Comparison of ENCODE assay signal across 1 cellular context in genomic region chr19:17075035-17075859, GRCh38.
A peak's percentile ranks its signal among the peaks of the same experiment; 100 is the strongest.
TF ChIP-seq lines count a peak whose summit lies in the region.

Gene HAUS8 (minus strand): TSS chr19:17075452. CDS start chr19:17075422, 30 bp downstream.
Gene MYO9B (plus strand): TSS chr19:17075777. CDS start chr19:17101718, 25,941 bp downstream.

TF ChIP-seq in H1, 55 proteins besides CTCF, POLR2A, EP300 and RAD21:
- TF ChIP-seq SP2 (IDR thresholded peaks at IDR 0.05; ENCODE audit: low read length) = no peak
- peak; percentile 98 for TF ChIP-seq JUND (IDR thresholded peaks at IDR 0.05; ENCODE audit: low read length)
- TF ChIP-seq CBX5 (IDR thresholded peaks at IDR 0.05; ENCODE audit: low read depth, low read length) = no peak
- TF ChIP-seq GABPA (IDR thresholded peaks at IDR 0.05; ENCODE audit: borderline replicate concordance, insufficient read depth, low read length) = no peak
- no peak for TF ChIP-seq SIRT6 (IDR thresholded peaks at IDR 0.05; ENCODE audit: low read length)
- peak; percentile 33 for TF ChIP-seq SAP30 (IDR thresholded peaks at IDR 0.05; ENCODE audit: insufficient read depth, insufficient replicate concordance, low read length)
- 0 out of 2 replicates have a peak, but pooled peaks have one; percentile 21 for TF ChIP-seq ATF2 (IDR thresholded peaks at IDR 0.05; ENCODE audit: low read length)
- no peak for TF ChIP-seq TCF12 (IDR thresholded peaks at IDR 0.05; ENCODE audit: low read depth, low read length)
- TF ChIP-seq ASH2L (IDR thresholded peaks at IDR 0.05; ENCODE audit: low read length) = peak; percentile 42
- TF ChIP-seq CREB1 (IDR thresholded peaks at IDR 0.05) = peak; percentile 88
- TF ChIP-seq SP4 (IDR thresholded peaks at IDR 0.05; ENCODE audit: low read length) = peak; percentile 72; the same call in 1 of the 2 replicates
- no peak for TF ChIP-seq EZH2 (IDR thresholded peaks at IDR 0.05; ENCODE audit: low read depth, low read length, severe bottlenecking)
- TF ChIP-seq CHD1 (IDR thresholded peaks at IDR 0.05; ENCODE audit: low read depth, low read length) = peak; percentile 98
- TF ChIP-seq E2F6 (IDR thresholded peaks at IDR 0.05) = peak; percentile 92
- TF ChIP-seq GTF2F1 (IDR thresholded peaks at IDR 0.05; ENCODE audit: borderline replicate concordance, low read depth, low read length) = 0 out of 2 replicates have a peak, but pooled peaks have one; percentile 23
- TF ChIP-seq TEAD4 (IDR thresholded peaks at IDR 0.05; ENCODE audit: low read depth, low read length) = no peak
- no peak for TF ChIP-seq CEBPB (IDR thresholded peaks at IDR 0.05; ENCODE audit: low read depth, low read length)
- TF ChIP-seq BRCA1 (IDR thresholded peaks at IDR 0.05; ENCODE audit: low read depth, low read length) = no peak
- no peak for TF ChIP-seq RNF2 (IDR thresholded peaks at IDR 0.05; ENCODE audit: borderline replicate concordance, low read depth, low read length, missing control alignments, poor library complexity, severe bottlenecking)
- no peak; the same call in 1 of the 2 replicates for TF ChIP-seq RBBP5 (IDR thresholded peaks at IDR 0.05; ENCODE audit: borderline replicate concordance, low read depth, low read length)
- peak; percentile 93 for TF ChIP-seq YY1 (IDR thresholded peaks at IDR 0.05; ENCODE audit: low read depth, low read length)
- no peak for TF ChIP-seq CBX8 (IDR thresholded peaks at IDR 0.05; ENCODE audit: borderline replicate concordance, low read depth, low read length)
- no peak for TF ChIP-seq USF2 (IDR thresholded peaks at IDR 0.05; ENCODE audit: low read length)
- no peak for TF ChIP-seq RXRA (IDR thresholded peaks at IDR 0.05; ENCODE audit: insufficient read depth, low read depth, low read length)
- TF ChIP-seq SIN3A (conservative IDR thresholded peaks at IDR 0.05 in 1 of 2, IDR thresholded peaks at IDR 0.05 in 1 of 2; ENCODE audit: low read depth in 1 of 2, low read length in 2 of 2) = no peak; a peak in 2 of 4 replicates
- TF ChIP-seq TAF7 (optimal IDR thresholded peaks at IDR 0.05; ENCODE audit: borderline replicate concordance, low read depth, low read length) = peak; percentile 96
- peak; percentile 58 for TF ChIP-seq EGR1 (IDR thresholded peaks at IDR 0.05; ENCODE audit: borderline replicate concordance, low read depth, low read length)
- TF ChIP-seq NRF1 (IDR thresholded peaks at IDR 0.05; ENCODE audit: low read depth, low read length) = peak; percentile 91
- no peak for TF ChIP-seq SRF (IDR thresholded peaks at IDR 0.05; ENCODE audit: low read depth, low read length)
- peak; percentile 66 for TF ChIP-seq MAX (IDR thresholded peaks at IDR 0.05)
- peak; percentile 99 for TF ChIP-seq TAF1 (IDR thresholded peaks at IDR 0.05; ENCODE audit: low read depth, low read length)
- no peak for TF ChIP-seq FOSL1 (IDR thresholded peaks at IDR 0.05; ENCODE audit: insufficient read depth, low read depth, low read length)
- no peak; a peak in 1 of 4 replicates for TF ChIP-seq HDAC2 (IDR thresholded peaks at IDR 0.05; ENCODE audit: borderline replicate concordance in 1 of 2, low read depth in 2 of 2, low read length in 2 of 2)
- no peak for TF ChIP-seq JUN (IDR thresholded peaks at IDR 0.05; ENCODE audit: low read depth, low read length)
- TF ChIP-seq HDAC6 (IDR thresholded peaks at IDR 0.05; ENCODE audit: low read depth, low read length) = no peak
- no peak for TF ChIP-seq RFX5 (IDR thresholded peaks at IDR 0.05; ENCODE audit: borderline replicate concordance, low read depth, low read length)
- TF ChIP-seq NANOG (IDR thresholded peaks at IDR 0.05; ENCODE audit: insufficient read depth, low read depth, low read length, poor library complexity, severe bottlenecking) = no peak
- TF ChIP-seq KDM1A (IDR thresholded peaks at IDR 0.05; ENCODE audit: borderline replicate concordance, low read length) = no peak
- TF ChIP-seq BCL11A (IDR thresholded peaks at IDR 0.05; ENCODE audit: low read depth in 2 of 2, low read length in 2 of 2) = no peak
- peak; percentile 45; the same call in 1 of the 2 replicates for TF ChIP-seq SIX5 (IDR thresholded peaks at IDR 0.05; ENCODE audit: low read depth, low read length)
- TF ChIP-seq CHD2 (IDR thresholded peaks at IDR 0.05; ENCODE audit: low read length) = no peak
- no peak for TF ChIP-seq ATF3 (IDR thresholded peaks at IDR 0.05; ENCODE audit: insufficient read depth, low read depth, low read length)
- TF ChIP-seq TBP (IDR thresholded peaks at IDR 0.05; ENCODE audit: low read depth, low read length) = peak; percentile 94
- TF ChIP-seq MAFK (IDR thresholded peaks at IDR 0.05; ENCODE audit: low read depth, low read length) = peak; percentile 6; the same call in 1 of the 2 replicates
- no peak for TF ChIP-seq KDM5A (IDR thresholded peaks at IDR 0.05; ENCODE audit: low read length)
- TF ChIP-seq BACH1 (IDR thresholded peaks at IDR 0.05; ENCODE audit: low read length) = no peak
- no peak for TF ChIP-seq CHD7 (IDR thresholded peaks at IDR 0.05; ENCODE audit: insufficient replicate concordance, low read length)
- peak; percentile 94 for TF ChIP-seq PHF8 (conservative IDR thresholded peaks at IDR 0.05; ENCODE audit: low read depth, low read length)
- TF ChIP-seq KDM4A (IDR thresholded peaks at IDR 0.05; ENCODE audit: low read depth, low read length, severe bottlenecking) = peak; percentile 26
- TF ChIP-seq ZNF274 (IDR thresholded peaks at IDR 0.05; ENCODE audit: borderline replicate concordance, extremely low read depth, low read length) = no peak
- peak; percentile 91 for TF ChIP-seq SP1 (IDR thresholded peaks at IDR 0.05; ENCODE audit: low read depth, low read length)
- TF ChIP-seq SUZ12 (IDR thresholded peaks at IDR 0.05; ENCODE audit: low read length) = no peak
- no peak for TF ChIP-seq CTBP2 (IDR thresholded peaks at IDR 0.05; ENCODE audit: borderline replicate concordance, insufficient read depth, insufficient read length, low read length)
- TF ChIP-seq POLR2AphosphoS5 (IDR thresholded peaks at IDR 0.05; ENCODE audit: low read depth, low read length) = peak; percentile 81
- TF ChIP-seq POU5F1 (IDR thresholded peaks at IDR 0.05; ENCODE audit: low read depth, low read length) = no peak
